1 cellular context compared by ENCODE assay signal in the genomic region with DNA sequence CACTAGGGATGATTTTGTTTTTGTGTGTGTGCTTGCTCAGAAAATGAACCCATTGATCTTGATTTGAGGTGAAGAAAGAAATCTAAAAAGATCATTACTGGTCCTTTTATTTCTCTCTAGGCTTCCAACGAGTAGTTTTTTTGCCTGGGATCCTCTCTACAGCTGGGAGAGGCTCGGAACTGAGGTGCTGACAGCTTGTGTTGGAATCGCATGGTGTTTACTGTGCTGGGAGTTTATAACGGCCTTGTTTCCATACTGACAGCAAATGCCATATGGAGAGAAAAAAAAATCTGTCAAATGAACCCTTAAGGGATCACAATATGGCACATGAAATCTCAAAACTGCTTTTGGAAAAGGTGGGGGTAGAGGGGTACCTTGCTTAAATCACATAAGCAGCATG.
TF ChIP-seq lines count a peak whose summit lies in the region.

No MANE protein-coding gene starts in this region.

TF ChIP-seq in IMR-90, 13 proteins besides CTCF, POLR2A, EP300 and RAD21 (continued from another document):
- no peak for TF ChIP-seq CEBPB (IDR thresholded peaks at IDR 0.05; ENCODE audit: low read depth, low read length)
- no peak for TF ChIP-seq NFE2L2 (IDR thresholded peaks at IDR 0.05; ENCODE audit: low read depth, low read length)
- TF ChIP-seq MAZ (IDR thresholded peaks at IDR 0.05; ENCODE audit: borderline replicate concordance, low read depth, low read length) = no peak
- TF ChIP-seq MXI1 (IDR thresholded peaks at IDR 0.05; ENCODE audit: borderline replicate concordance, low read depth, low read length) = no peak
- TF ChIP-seq BHLHE40 (IDR thresholded peaks at IDR 0.05; ENCODE audit: low read depth, low read length) = no peak
- no peak for TF ChIP-seq CHD1 (IDR thresholded peaks at IDR 0.05; ENCODE audit: low read depth, low read length)
- TF ChIP-seq RFX5 (IDR thresholded peaks at IDR 0.05; ENCODE audit: low read depth, low read length) = no peak
- TF ChIP-seq, protein P1, sequence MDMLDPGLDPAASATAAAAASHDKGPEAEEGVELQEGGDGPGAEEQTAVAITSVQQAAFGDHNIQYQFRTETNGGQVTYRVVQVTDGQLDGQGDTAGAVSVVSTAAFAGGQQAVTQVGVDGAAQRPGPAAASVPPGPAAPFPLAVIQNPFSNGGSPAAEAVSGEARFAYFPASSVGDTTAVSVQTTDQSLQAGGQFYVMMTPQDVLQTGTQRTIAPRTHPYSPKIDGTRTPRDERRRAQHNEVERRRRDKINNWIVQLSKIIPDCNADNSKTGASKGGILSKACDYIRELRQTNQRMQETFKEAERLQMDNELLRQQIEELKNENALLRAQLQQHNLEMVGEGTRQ (IDR thresholded peaks at IDR 0.05; ENCODE audit: low read depth, low read length) = no peak
